Comparison of ENCODE assay signal across 8 cellular contexts in the genomic region with DNA sequence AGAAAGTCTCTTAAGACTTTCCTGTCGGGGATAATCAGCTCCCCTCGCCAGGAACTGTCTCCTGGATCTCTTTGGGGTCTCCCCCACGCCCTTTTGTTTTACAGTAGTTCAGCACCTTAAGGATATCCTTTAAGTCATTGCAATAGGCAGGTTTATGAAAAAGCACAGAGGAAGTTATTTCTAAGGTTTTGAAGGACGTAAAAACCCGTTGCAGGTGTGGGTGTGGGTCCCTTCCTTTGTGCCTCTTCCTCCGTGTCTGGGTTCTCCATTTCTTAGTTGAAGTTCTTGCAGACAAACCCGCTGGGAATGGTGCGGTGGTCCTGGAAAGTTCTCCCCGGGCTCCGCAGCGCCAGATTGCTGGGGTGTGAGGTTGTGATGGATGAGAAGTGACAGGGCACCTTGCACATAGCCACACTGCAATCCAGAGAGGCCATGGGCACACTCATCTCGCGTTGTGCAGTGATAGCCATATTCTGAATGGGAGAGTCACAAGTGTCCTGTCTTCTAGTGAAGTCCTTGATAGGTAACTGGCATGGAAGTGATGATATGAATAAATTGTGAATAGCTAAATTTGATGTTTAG.
A peak's percentile ranks its signal among the peaks of the same experiment; 100 is the strongest.
DNase-seq lines count a peak whose midpoint lies in the region; ATAC-seq and TF ChIP-seq lines count a peak whose summit lies in the region.

No MANE protein-coding gene starts in this region.

- H3K27ac ChIP-seq in breast epithelium, result peak overlapping the region; percentile 87 to 99
- peak overlapping the region; percentile 76 for H3K27ac ChIP-seq in vagina

- H3K9me3 Mint-ChIP-seq in Caco-2 (ENCODE audit: unreplicated experiment), result no peaks in the 10 kb centered on the region
- H3K9me3 Mint-ChIP-seq in memory B cell, result no peaks in the 10 kb centered on the region

- H3K4me1 Mint-ChIP-seq in Caco-2 (ENCODE audit: low read depth, unreplicated experiment), result peaks cover 23% of the 10 kb centered on the region
- peaks cover 24% of the 10 kb centered on the region for H3K4me1 Mint-ChIP-seq in memory B cell

- H3K27ac Mint-ChIP-seq in Caco-2 (ENCODE audit: unreplicated experiment) (peak overlapping the region; percentile 94), memory B cell (peak overlapping the region; percentile 91)

- TF ChIP-seq CTCF in Caco-2 (IDR thresholded peaks at IDR 0.05; ENCODE audit: insufficient read depth in 1 of 2, low read depth in 1 of 2, low read length in 1 of 2, severe bottlenecking in 1 of 2, unreplicated experiment in 1 of 2), result no peak
- TF ChIP-seq CTCF in breast epithelium (IDR thresholded peaks at IDR 0.05), result no peak
- no peak for TF ChIP-seq CTCF in vagina (IDR thresholded peaks at IDR 0.05)
- TF ChIP-seq CTCF in omental fat pad (IDR thresholded peaks at IDR 0.05), result no peak

- H3K4me3 Mint-ChIP-seq in Caco-2 (ENCODE audit: unreplicated experiment) (peak overlapping the region; percentile 94), memory B cell (peak overlapping the region; percentile 94)

- H3K27me3 ChIP-seq in Caco-2 (replicated peaks; ENCODE audit: control insufficient read depth, insufficient read depth, low read length), result no peaks in the 10 kb centered on the region
- no peaks in the 10 kb centered on the region for H3K27me3 ChIP-seq in breast epithelium
- no peaks in the 10 kb centered on the region for H3K27me3 ChIP-seq in vagina

- intact Hi-C loops in Caco-2 (cut with micrococcal nuclease; ENCODE audit: unreplicated experiment) (loop anchor here (1.0 kb wide), 1 partner anchor 63 kb away; no protein-coding TSS in a partner anchor), breast epithelium (cut with DNase I; ENCODE audit: low total_unique reads) (loop anchor here (2.0 kb wide), 1 partner anchor 585 kb away; a partner anchor contains a TSS), vagina (cut with DNase I) (no loop called here)

- H3K36me3 Mint-ChIP-seq in Caco-2 (ENCODE audit: insufficient read depth, unreplicated experiment), result peaks cover 18% of the 10 kb centered on the region
- no peaks in the 10 kb centered on the region for H3K36me3 Mint-ChIP-seq in memory B cell

- H3K36me3 ChIP-seq in Caco-2 (ENCODE audit: control insufficient read depth, insufficient read depth, low read length) (no peaks in the 10 kb centered on the region), breast epithelium (no peaks in the 10 kb centered on the region), vagina (no peaks in the 10 kb centered on the region)

- CTCF ChIA-PET in Caco-2 (lab: Charles Lee), result no interaction called here

- H3K27me3 Mint-ChIP-seq in Caco-2 (ENCODE audit: insufficient read depth, unreplicated experiment) (no peaks in the 10 kb centered on the region), memory B cell (no peaks in the 10 kb centered on the region)

- no peaks in the 10 kb centered on the region for H3K9me3 ChIP-seq in Caco-2
- no peaks in the 10 kb centered on the region for H3K9me3 ChIP-seq in breast epithelium
- no peaks in the 10 kb centered on the region for H3K9me3 ChIP-seq in vagina

- H3K4me3 ChIP-seq in Caco-2 (ENCODE audit: low read depth, low read length), result peak overlapping the region; percentile 88
- peak overlapping the region; percentile 76 for H3K4me3 ChIP-seq in Jurkat, Clone E6-1 (ENCODE audit: low read length)
- peak overlapping the region; percentile 70 to 88 (median 84) for H3K4me3 ChIP-seq in breast epithelium
- H3K4me3 ChIP-seq in vagina, result peak overlapping the region; percentile 67 to 89

- TF ChIP-seq POLR2A in breast epithelium (IDR thresholded peaks at IDR 0.05) (no peak), vagina (IDR thresholded peaks at IDR 0.05) (no peak)

- ATAC-seq in memory B cell (ENCODE audit: low read depth) (peak; percentile 23), omental fat pad (ENCODE audit: low FRiP score) (no peak), GM21737 (IDR thresholded peaks at IDR 0.05; ENCODE audit: unreplicated experiment) (no peak)

- peak in 1 of 2 experiments; percentile 6 for DNase-seq in Caco-2
- DNase-seq in Jurkat, Clone E6-1 (ENCODE audit: low read depth, low spot score), result no peak
- no peak for DNase-seq in breast epithelium (ENCODE audit: low spot score in 2 of 2)
- peak in 1 of 2 donors; percentile 3 for DNase-seq in memory B cell (ENCODE audit: low spot score in 2 of 2)
- DNase-seq in vagina (ENCODE audit: extremely low spot score in 2 of 2), result no peak
- DNase-seq in KG1 (lab: John Stamatoyannopoulos, UW), result no peak
- DNase-seq in omental fat pad (ENCODE audit: low spot score), result no peak

- H3K4me1 ChIP-seq in Caco-2 (peaks cover 13% of the 10 kb centered on the region; the same call in 1 of the 2 replicates), breast epithelium (peaks cover 0 to 4% of the 10 kb centered on the region in 2 donors), vagina (peaks cover 29% of the 10 kb centered on the region)

- POLR2A ChIA-PET in Caco-2 (lab: Charles Lee), result no interaction called here

- no TSS peak for BruUV-seq in Caco-2 (replicated peaks; lab: Mats Ljungman, UMichigan)
